ENCODE assay signal across 19 cellular contexts in the genomic region with DNA sequence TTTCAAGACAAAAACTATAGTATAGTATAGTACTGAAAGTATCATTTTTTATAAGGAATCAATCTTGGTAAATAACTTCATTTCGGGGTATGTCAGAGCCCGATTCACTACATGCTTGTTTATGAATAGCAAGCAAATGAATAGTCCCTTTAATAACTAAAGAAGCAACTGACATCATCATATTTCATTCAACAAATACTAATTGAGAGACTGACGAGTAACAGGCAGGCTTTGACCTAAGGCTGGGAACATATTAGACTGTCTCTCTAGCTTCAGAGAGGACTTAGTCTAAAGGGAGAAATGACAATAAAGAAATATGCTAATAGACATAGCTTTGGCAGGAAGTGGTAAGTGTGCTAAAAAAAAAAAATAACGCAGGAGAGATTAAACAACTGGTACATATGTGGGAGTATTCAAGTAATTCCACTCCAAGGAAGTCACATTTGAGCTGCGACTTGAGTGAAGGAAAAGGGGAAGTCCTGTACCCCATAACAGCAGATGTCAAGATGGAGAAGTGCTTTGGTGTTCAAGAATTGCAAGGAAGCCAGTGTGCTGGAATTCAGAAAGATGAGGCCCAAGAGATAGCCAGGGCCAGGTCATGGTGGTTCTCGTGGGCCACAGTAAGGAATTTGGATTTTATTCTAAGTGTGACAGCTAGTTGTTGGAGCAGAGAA.
"Had no signal": no experiment of that assay in that cellular context is flagged by ENCODE, and none has a peak within 500 bp of the region (broad histone marks: within the 10 kb centered on the region; RNA-seq: fewer than 3 reads in every experiment).

No MANE protein-coding gene starts in this region.

- H3K36me3 ChIP-seq: ascending aorta, gastrocnemius medialis, heart right ventricle, left ventricle myocardium inferior, suprapubic skin had no signal

- H3K27me3 ChIP-seq: ascending aorta, gastrocnemius medialis, heart right ventricle, suprapubic skin had no signal

- H3K4me3 ChIP-seq: ascending aorta, gastrocnemius medialis, heart right ventricle, left ventricle myocardium inferior, suprapubic skin had no signal

- H3K27me3 Mint-ChIP-seq: activated CD4-positive, alpha-beta memory T cell treated with anti-CD3 and anti-CD28 coated beads, Interleukin-2, amount 10 ng/mL, durations not matched to agents 7 days and 5 days; memory B cell; natural killer cell treated with Interleukin-12 subunit alpha and Interleukin-12 subunit beta and Interleukin-15 and Interleukin-18, amount 100 ng/mL, for 72 hours; type B pancreatic cell had no signal

- H3K27ac Mint-ChIP-seq: activated CD4-positive, alpha-beta memory T cell treated with anti-CD3 and anti-CD28 coated beads, Interleukin-2, amount 10 ng/mL, durations not matched to agents 7 days and 5 days; memory B cell; natural killer cell treated with Interleukin-12 subunit alpha and Interleukin-12 subunit beta and Interleukin-15 and Interleukin-18, amount 100 ng/mL, for 72 hours; progenitor cell of endocrine pancreas; type B pancreatic cell had no signal

- DNase-seq: activated CD4-positive, alpha-beta memory T cell treated with anti-CD3 and anti-CD28 coated beads, Interleukin-2, amount 10 ng/mL, durations not matched to agents 7 days and 5 days; activated naive CD4-positive, alpha-beta T cell; gastrocnemius medialis; heart right ventricle; kidney; left ventricle myocardium inferior; occipital lobe; stimulated activated CD4-positive, alpha-beta T cell treated with anti-CD3 and anti-CD28 coated beads, Interleukin-12 subunit alpha, Interleukin-12 subunit beta, amount 100 ng/mL, for 4 hours; stimulated activated naive CD8-positive, alpha-beta T cell treated with anti-CD3 and anti-CD28 coated beads, Interleukin-15, Interleukin-2, amounts not matched to agents 100 U/mL and 50 U/mL, for 24 hours had no signal

- H3K9me3 Mint-ChIP-seq: activated CD4-positive, alpha-beta memory T cell treated with anti-CD3 and anti-CD28 coated beads, Interleukin-2, amount 10 ng/mL, durations not matched to agents 7 days and 5 days; natural killer cell treated with Interleukin-12 subunit alpha and Interleukin-12 subunit beta and Interleukin-15 and Interleukin-18, amount 100 ng/mL, for 72 hours had no signal

- H3K9me3 ChIP-seq: ascending aorta, gastrocnemius medialis, heart right ventricle, left ventricle myocardium inferior, suprapubic skin had no signal

- H3K4me1 Mint-ChIP-seq: activated CD4-positive, alpha-beta memory T cell treated with anti-CD3 and anti-CD28 coated beads, Interleukin-2, amount 10 ng/mL, durations not matched to agents 7 days and 5 days; memory B cell had no signal

- FAIRE-seq: colon, endothelial cell of umbilical vein, kidney had no signal

- H3K4me1 ChIP-seq: ascending aorta, gastrocnemius medialis, heart right ventricle, left ventricle myocardium inferior, suprapubic skin had no signal

- H3K36me3 Mint-ChIP-seq: memory B cell; natural killer cell treated with Interleukin-12 subunit alpha and Interleukin-12 subunit beta and Interleukin-15 and Interleukin-18, amount 100 ng/mL, for 72 hours; type B pancreatic cell had no signal

- H3K4me3 Mint-ChIP-seq: activated CD4-positive, alpha-beta memory T cell treated with anti-CD3 and anti-CD28 coated beads, Interleukin-2, amount 10 ng/mL, durations not matched to agents 7 days and 5 days; memory B cell; natural killer cell treated with Interleukin-12 subunit alpha and Interleukin-12 subunit beta and Interleukin-15 and Interleukin-18, amount 100 ng/mL, for 72 hours; type B pancreatic cell had no signal

- H3K27ac ChIP-seq: ascending aorta, gastrocnemius medialis, heart right ventricle, left ventricle myocardium inferior, suprapubic skin, VCaP had no signal

- ATAC-seq: gastrocnemius medialis; heart right ventricle; natural killer cell treated with Interleukin-12 subunit alpha and Interleukin-12 subunit beta and Interleukin-15 and Interleukin-18, amount 100 ng/mL, for 72 hours; sciatic nerve; stimulated activated naive CD8-positive, alpha-beta T cell treated with anti-CD3 and anti-CD28 coated beads, Interleukin-15, Interleukin-2, amounts not matched to agents 100 U/mL and 50 U/mL, for 24 hours had no signal
